ENCODE assay signal across 8 cellular contexts in the genomic region with DNA sequence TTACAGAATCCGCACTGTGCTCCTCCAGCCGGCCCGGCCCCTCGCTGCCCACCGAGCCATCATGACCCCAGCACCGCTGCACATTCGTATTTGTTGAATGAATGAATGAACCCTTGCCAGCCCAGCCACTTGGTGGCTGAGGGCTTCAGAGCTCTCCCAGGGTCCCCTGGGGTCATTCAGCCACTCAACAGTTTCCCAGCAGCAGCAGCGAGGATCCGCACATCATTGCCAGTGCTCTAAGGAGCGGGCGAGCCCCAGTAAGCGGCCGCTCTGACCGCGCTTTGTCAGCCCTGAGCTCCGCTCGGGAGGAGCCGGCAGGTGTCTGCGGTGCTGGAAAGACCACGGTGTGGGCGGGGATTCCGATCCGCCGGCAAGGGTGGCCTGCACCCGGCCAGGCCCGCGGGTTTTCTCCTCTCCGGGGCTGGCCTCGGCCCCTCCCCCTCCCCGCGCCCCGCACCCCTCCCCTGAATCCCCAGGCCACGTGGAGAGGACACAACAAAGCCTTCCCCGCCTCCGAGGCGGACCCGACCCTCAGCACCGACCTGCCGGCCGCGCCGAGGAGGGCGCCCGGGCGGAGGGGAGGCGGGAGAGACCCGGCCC. TPM values are rescaled to one million over a fixed set of nuclear protein-coding genes. Genes with fewer than 3 reads are reported as not detected.
A peak's percentile ranks its signal among the peaks of the same experiment; 100 is the strongest.
DNase-seq lines count a peak whose midpoint lies in the region; ATAC-seq, FAIRE-seq and TF ChIP-seq lines count a peak whose summit lies in the region.

No MANE protein-coding gene starts in this region.

- no peaks in the 10 kb centered on the region for H3K27me3 ChIP-seq in brain microvascular endothelial cell (replicated peaks)

- peaks cover 0 to 7% of the 10 kb centered on the region in 2 donors for H3K4me1 ChIP-seq in kidney (ENCODE audit: control insufficient read depth in 1 of 2, insufficient read depth in 1 of 2, low read depth in 1 of 2, low read length in 2 of 2)

- H3K9ac ChIP-seq in kidney (ENCODE audit: low read length in 2 of 2): peak overlapping the region in 1 of 2 donors; percentile 55

- no peak for FAIRE-seq in kidney (lab: Jason Lieb, UNC)

- TF ChIP-seq CTCF in LNCaP clone FGC (IDR thresholded peaks at IDR 0.05; ENCODE audit: control insufficient read depth, extremely low read depth, insufficient read depth) (no peak), brain microvascular endothelial cell (IDR thresholded peaks at IDR 0.05; ENCODE audit: low read depth, low read length, missing control alignments) (no peak), kidney (IDR thresholded peaks at IDR 0.05; ENCODE audit: borderline replicate concordance, extremely low read depth, insufficient read depth) (no peak)

- in situ Hi-C loops in ACHN (cut with HindIII; ENCODE audit: low pct_ligation_motif_present, low pct_unique_long_range_greater_than_20kb, low sequenced_read_pairs): no loop called here
- in situ Hi-C loops in brain microvascular endothelial cell (cut with HindIII; ENCODE audit: low pct_ligation_motif_present, low sequenced_read_pairs): no loop called here

- H3K4me3 ChIP-seq in LNCaP clone FGC (ENCODE audit: low read depth, low read length): peak overlapping the region; percentile 62
- H3K4me3 ChIP-seq in brain microvascular endothelial cell (ENCODE audit: low read depth, low read length): peak overlapping the region; percentile 62
- H3K4me3 ChIP-seq in kidney (ENCODE audit: low read length in 2 of 2): peak overlapping the region; percentile 47

- ATAC-seq in GM18909 (IDR thresholded peaks at IDR 0.05; ENCODE audit: poor library complexity, unreplicated experiment): peak; percentile 43

- DNase-seq in ACHN: peak; percentile 31
- no peak for DNase-seq in LNCaP clone FGC (ENCODE audit: low read depth)
- peak; percentile 58 for DNase-seq in T-helper 9 cell
- no peak for DNase-seq in brain microvascular endothelial cell
- no peak for DNase-seq in kidney
- peak; percentile 65 for DNase-seq in stimulated activated CD4-positive, alpha-beta T cell treated with anti-CD3 and anti-CD28 coated beads, Interleukin-4, amount 100 ng/mL, for 24 hours
- no peak for DNase-seq in NK-92 (lab: John Stamatoyannopoulos, UW; ENCODE audit: unreplicated experiment)

- H3K9me3 ChIP-seq in kidney (ENCODE audit: control insufficient read depth in 1 of 2, low read length in 2 of 2): no peaks in the 10 kb centered on the region

- H3K36me3 ChIP-seq in brain microvascular endothelial cell (replicated peaks) (no peaks in the 10 kb centered on the region), kidney (ENCODE audit: control insufficient read depth in 1 of 2, insufficient read depth in 2 of 2, low read length in 2 of 2) (no peaks in the 10 kb centered on the region)

- intact Hi-C loops in kidney (cut with DNase I): no loop called here

- H3K27ac ChIP-seq in brain microvascular endothelial cell (no peak overlapping the region), kidney (ENCODE audit: low read depth in 2 of 2, low read length in 2 of 2) (no peak overlapping the region)

RNA-seq across cellular contexts. Expression of a gene that starts 0.6 kb away (rescaled TPM):
- 12.5 TPM for total RNA-seq in kidney
- 10.6 TPM for polyA plus RNA-seq in kidney (ENCODE audit: insufficient read depth, low read depth, low replicate concordance)

Comparison
In these comparisons a context has a peak if more than half of its experiments do, and no peak if none do; other contexts are left out.
1. DNase-seq: peak in ACHN (single experiment), T-helper 9 cell (single experiment) and stimulated activated CD4-positive, alpha-beta T cell treated with anti-CD3 and anti-CD28 coated beads, Interleukin-4, amount 100 ng/mL, for 24 hours (single experiment); none in LNCaP clone FGC (single experiment), brain microvascular endothelial cell (single experiment), kidney (single experiment) and NK-92 (single experiment).
2. Peak in every context shown above with its lines, with median percentiles within 50 percentile points of each other: H3K4me3 ChIP-seq.